17 cellular contexts compared by ENCODE assay signal in genomic region chr17:80501739-80502577, GRCh38. TPM values are rescaled to one million over a fixed set of nuclear protein-coding genes. Genes with fewer than 3 reads are reported as not detected.
DNase-seq lines count a peak whose midpoint lies in the region; ATAC-seq and TF ChIP-seq lines count a peak whose summit lies in the region.
"Had no signal": no experiment of that assay in that cellular context is flagged by ENCODE, and none has a peak within 500 bp of the region (broad histone marks: within the 10 kb centered on the region; RNA-seq: fewer than 3 reads in every experiment).

No MANE protein-coding gene starts in this region.

- H3K36me3 ChIP-seq in GM23338 (ENCODE audit: insufficient read depth) (no peaks in the 10 kb centered on the region), SJCRH30 (no peaks in the 10 kb centered on the region)

- H3F3A ChIP-seq in GM23338 (replicated peaks; ENCODE audit: low read depth): no peaks in the 10 kb centered on the region

- H4K20me1 ChIP-seq in GM23338 (replicated peaks; ENCODE audit: insufficient read depth): no peaks in the 10 kb centered on the region

- H3K9me3 ChIP-seq in SJCRH30 (replicated peaks): no peaks in the 10 kb centered on the region

- H3K9me3 Mint-ChIP-seq in GM23338: no peaks in the 10 kb centered on the region
- no peaks in the 10 kb centered on the region for H3K9me3 Mint-ChIP-seq in activated CD4-positive, alpha-beta memory T cell treated with anti-CD3 and anti-CD28 coated beads for 36 hours
- H3K9me3 Mint-ChIP-seq: IgD-negative memory B cell had no signal

- intact Hi-C loops in activated CD4-positive, alpha-beta memory T cell treated with anti-CD3 and anti-CD28 coated beads for 36 hours (cut with micrococcal nuclease): no loop called here

- no peak overlapping the region for H3K4me3 Mint-ChIP-seq in GM23338
- H3K4me3 Mint-ChIP-seq in activated CD4-positive, alpha-beta memory T cell treated with anti-CD3 and anti-CD28 coated beads for 36 hours: no peak overlapping the region
- H3K4me3 Mint-ChIP-seq: IgD-negative memory B cell, T-helper 17 cell had no signal

- H3K4me3 ChIP-seq in GM23338: no peak overlapping the region
- H3K4me3 ChIP-seq in SJCRH30: no peak overlapping the region
- no peak overlapping the region for H3K4me3 ChIP-seq in fibroblast of the aortic adventitia (ENCODE audit: low read depth, low read length)

- H3K27ac ChIP-seq in GM23338 (ENCODE audit: low read depth) (no peak overlapping the region), SJCRH30 (no peak overlapping the region)
- H3K27ac ChIP-seq: epithelial cell of prostate had no signal

- peaks cover 3% of the 10 kb centered on the region; the same call in 1 of the 3 replicates for H3K36me3 Mint-ChIP-seq in GM23338 (ENCODE audit: low read depth)
- H3K36me3 Mint-ChIP-seq in activated CD4-positive, alpha-beta memory T cell treated with anti-CD3 and anti-CD28 coated beads for 36 hours: no peaks in the 10 kb centered on the region
- H3K36me3 Mint-ChIP-seq: IgD-negative memory B cell had no signal

- no peak overlapping the region for H3K27ac Mint-ChIP-seq in GM23338
- no peak overlapping the region for H3K27ac Mint-ChIP-seq in activated CD4-positive, alpha-beta memory T cell treated with anti-CD3 and anti-CD28 coated beads for 36 hours
- H3K27ac Mint-ChIP-seq: T-helper 17 cell had no signal

- DNase-seq in GM23338 (ENCODE audit: low spot score) (no peak), SJCRH30 (peak; percentile 31 to 40), fibroblast of the aortic adventitia (ENCODE audit: low read depth) (peak; percentile 66), putamen (ENCODE audit: low spot score) (peak; percentile 68), NCI-H774 (lab: John Stamatoyannopoulos, UW) (no peak), NCI-H187 treated with DMSO at 0.1 percent for 48 hours (lab: John Stamatoyannopoulos, UW) (no peak), NCI-H526 treated with DMSO at 0.1 percent for 48 hours (lab: John Stamatoyannopoulos, UW) (no peak)
- DNase-seq in activated CD4-positive, alpha-beta memory T cell treated with anti-CD3 and anti-CD28 coated beads for 36 hours: no peak
- DNase-seq: activated gamma-delta T cell; C1 segment of cervical spinal cord; central memory CD4-positive, alpha-beta T cell; GF-D8; mesendoderm; OCI-M1; T-helper 17 cell had no signal

- peaks cover 14% of the 10 kb centered on the region for H3K27me3 Mint-ChIP-seq in GM23338 (ENCODE audit: insufficient read depth, low read depth, poor library complexity)
- peaks cover 14% of the 10 kb centered on the region for H3K27me3 Mint-ChIP-seq in activated CD4-positive, alpha-beta memory T cell treated with anti-CD3 and anti-CD28 coated beads for 36 hours

- H3K27me3 ChIP-seq in GM23338 (ENCODE audit: insufficient read depth): no peaks in the 10 kb centered on the region
- peaks cover 31% of the 10 kb centered on the region for H3K27me3 ChIP-seq in SJCRH30

- TF ChIP-seq CTCF in GM23338 (conservative IDR thresholded peaks at IDR 0.05; ENCODE audit: low read depth in 2 of 2): no peak
- no peak for TF ChIP-seq CTCF in fibroblast of the aortic adventitia (IDR thresholded peaks at IDR 0.05; ENCODE audit: insufficient read depth, low read length)

- no peaks in the 10 kb centered on the region for H3K79me2 ChIP-seq in GM23338 (replicated peaks; ENCODE audit: insufficient read depth)

- POLR2A ChIA-PET in activated CD4-positive, alpha-beta memory T cell treated with anti-CD3 and anti-CD28 coated beads for 36 hours (lab: Charles Lee): no interaction called here

- peaks cover 5% of the 10 kb centered on the region for H3K4me1 Mint-ChIP-seq in GM23338
- H3K4me1 Mint-ChIP-seq in activated CD4-positive, alpha-beta memory T cell treated with anti-CD3 and anti-CD28 coated beads for 36 hours (ENCODE audit: low read depth): peaks cover 7% of the 10 kb centered on the region

- peak; percentile 15; the same call in 2 of the 3 replicates for ATAC-seq in GM23338
- ATAC-seq: T-helper 17 cell had no signal

- CTCF ChIA-PET in activated CD4-positive, alpha-beta memory T cell treated with anti-CD3 and anti-CD28 coated beads for 36 hours (lab: Charles Lee): no interaction called here

- no peak overlapping the region for H3K4me2 ChIP-seq in GM23338

- H3K4me1 ChIP-seq in GM23338 (ENCODE audit: insufficient read depth) (no peaks in the 10 kb centered on the region), SJCRH30 (no peaks in the 10 kb centered on the region)

- no peak overlapping the region for H2AFZ ChIP-seq in GM23338

- no peaks in the 10 kb centered on the region for H3K9me2 ChIP-seq in GM23338 (ENCODE audit: insufficient read depth)

TF ChIP-seq in GM23338, 12 proteins besides CTCF, POLR2A, EP300 and RAD21 (continues in another document):
- TF ChIP-seq JUNB (IDR thresholded peaks at IDR 0.05; ENCODE audit: unreplicated experiment) (no peak), EZH2phosphoT487 (IDR thresholded peaks at IDR 0.05; ENCODE audit: unreplicated experiment) (no peak), ZNF114 (CRISPR knock-in tag; IDR thresholded peaks at IDR 0.05) (no peak), POLR2AphosphoS5 (IDR thresholded peaks at IDR 0.05; ENCODE audit: low read depth) (no peak), ZNF462 (CRISPR knock-in tag; IDR thresholded peaks at IDR 0.05) (no peak), NANOG (IDR thresholded peaks at IDR 0.05; ENCODE audit: borderline replicate concordance) (no peak), ZNF331 (CRISPR knock-in tag; IDR thresholded peaks at IDR 0.05; ENCODE audit: low read depth) (no peak)

RNA-seq across cellular contexts. Expression of gene NPTX1, which starts 25.6 kb away (rescaled TPM):
- total RNA-seq in GM23338 (2014; rRNA removed; shearing (Covaris generic)): 20.1 and 20.5 TPM in 2 replicates
- polyA plus RNA-seq in GM23338 (2016; fragmentation: Nextera tagmentation; extraction: Ambion mirVana): 3.4 and 4.1 TPM in 2 replicates
- total RNA-seq in SJCRH30 (2014; rRNA removed; shearing (Covaris generic)): not detected in 2 replicates
- total RNA-seq in fibroblast of the aortic adventitia (ENCODE audit: low replicate concordance): 0.57 and 191 TPM in 2 replicates
- 1 to 10 TPM; 1.2 to 1.4 TPM for total RNA-seq in activated CD4-positive, alpha-beta memory T cell treated with anti-CD3 and anti-CD28 coated beads for 36 hours
- polyA plus RNA-seq: IgD-negative memory B cell had no signal

RNA-seq across cellular contexts. Expression of gene RPTOR, which starts 42.7 kb away (rescaled TPM):
- total RNA-seq in GM23338 (2014; rRNA removed; shearing (Covaris generic)): 33.0 and 38.0 TPM in 2 replicates
- polyA plus RNA-seq in GM23338 (2016; fragmentation: Nextera tagmentation; extraction: Ambion mirVana): 7.0 and 9.5 TPM in 2 replicates
- total RNA-seq in SJCRH30 (2014; rRNA removed; shearing (Covaris generic)): 38.3 and 43.6 TPM in 2 replicates
- 30.0 and 36.2 TPM in 2 replicates for total RNA-seq in fibroblast of the aortic adventitia (ENCODE audit: low replicate concordance)
- 10 to 100 TPM; 41.5 to 47.9 TPM for total RNA-seq in activated CD4-positive, alpha-beta memory T cell treated with anti-CD3 and anti-CD28 coated beads for 36 hours

Comparison
In these comparisons a context has a peak if more than half of its experiments do, and no peak if none do; other contexts are left out.
1. DNase-seq: peak in SJCRH30 (2 of 2), fibroblast of the aortic adventitia (single experiment) and putamen (single experiment); none in GM23338 (single experiment), NCI-H774 (single experiment), NCI-H187 treated with DMSO at 0.1 percent for 48 hours (single experiment), NCI-H526 treated with DMSO at 0.1 percent for 48 hours (single experiment) and activated CD4-positive, alpha-beta memory T cell treated with anti-CD3 and anti-CD28 coated beads for 36 hours (single experiment).